12 cellular contexts compared by ENCODE assay signal in the genomic region with DNA sequence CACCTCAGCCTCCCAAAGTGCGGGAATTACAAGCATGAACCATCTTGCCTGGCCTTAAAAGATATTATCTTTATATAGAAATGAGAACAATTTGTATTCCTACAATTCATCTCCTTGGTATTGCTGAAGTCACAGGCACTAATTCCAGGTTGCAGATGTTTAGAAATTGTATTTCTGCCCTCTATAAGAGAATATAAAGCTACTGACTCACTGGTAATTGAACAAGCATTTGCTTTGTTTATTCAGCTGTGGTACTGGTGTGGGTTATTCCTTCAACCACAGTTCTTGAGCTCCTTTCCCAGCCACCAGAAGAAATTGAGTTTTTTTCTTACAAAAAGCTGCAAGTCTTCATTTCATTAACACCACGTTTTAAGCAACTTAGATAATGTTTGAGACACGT. TPM values are rescaled to one million over a fixed set of nuclear protein-coding genes. Genes with fewer than 3 reads are reported as not detected.
DNase-seq lines count a peak whose midpoint lies in the region; ATAC-seq, FAIRE-seq and TF ChIP-seq lines count a peak whose summit lies in the region.
"Had no signal": no experiment of that assay in that cellular context is flagged by ENCODE, and none has a peak within 500 bp of the region (broad histone marks: within the 10 kb centered on the region; RNA-seq: fewer than 3 reads in every experiment).

No MANE protein-coding gene starts in this region.

- H3K4me1 ChIP-seq in GM23248 (ENCODE audit: insufficient read depth) (peaks cover 10% of the 10 kb centered on the region), astrocyte (ENCODE audit: insufficient read depth, low read length) (peaks cover 25% of the 10 kb centered on the region)

- H4K20me1 ChIP-seq in GM23248 (ENCODE audit: insufficient read depth), result no peaks in the 10 kb centered on the region
- no peaks in the 10 kb centered on the region for H4K20me1 ChIP-seq in astrocyte (ENCODE audit: insufficient read depth, low read length)

- H3K4me3 ChIP-seq in AG10803 (ENCODE audit: low read length) (no peak overlapping the region), GM23248 (no peak overlapping the region), astrocyte (ENCODE audit: insufficient read depth, low read depth, low read length) (no peak overlapping the region), kidney epithelial cell (ENCODE audit: low read depth, low read length) (no peak overlapping the region)
- H3K4me3 ChIP-seq: SK-N-MC had no signal

- no peaks in the 10 kb centered on the region for H3K36me3 Mint-ChIP-seq in astrocyte (ENCODE audit: low read depth, unreplicated experiment)

- peaks cover 34% of the 10 kb centered on the region for H3K27me3 ChIP-seq in GM23248 (replicated peaks; ENCODE audit: insufficient read depth)
- no peaks in the 10 kb centered on the region for H3K27me3 ChIP-seq in astrocyte (ENCODE audit: insufficient read depth, low read length)
- H3K27me3 ChIP-seq in kidney epithelial cell (ENCODE audit: control insufficient read depth, insufficient read depth, low read length), result no peaks in the 10 kb centered on the region
- H3K27me3 ChIP-seq: heart right ventricle had no signal

- no peaks in the 10 kb centered on the region for H3K9me3 Mint-ChIP-seq in astrocyte (ENCODE audit: unreplicated experiment)

- H3K9me2 ChIP-seq in GM23248 (ENCODE audit: insufficient read depth), result no peaks in the 10 kb centered on the region

- H3F3A ChIP-seq in GM23248 (ENCODE audit: insufficient read depth), result peaks cover 12% of the 10 kb centered on the region; the same call in 1 of the 2 replicates

- H3K4me2 ChIP-seq in GM23248 (ENCODE audit: unreplicated experiment) (no peak overlapping the region), astrocyte (ENCODE audit: low read length) (peak overlapping the region; percentile 79)

- H3K9me3 ChIP-seq in GM23248 (ENCODE audit: low read depth), result no peaks in the 10 kb centered on the region
- no peaks in the 10 kb centered on the region for H3K9me3 ChIP-seq in astrocyte (ENCODE audit: insufficient read depth, low read depth, low read length)
- H3K9me3 ChIP-seq: heart right ventricle had no signal

- peaks cover 28% of the 10 kb centered on the region for H3K4me1 Mint-ChIP-seq in astrocyte (ENCODE audit: low read depth, unreplicated experiment)

- H3K4me3 Mint-ChIP-seq in astrocyte (ENCODE audit: unreplicated experiment), result no peak overlapping the region

- CTCF ChIA-PET in HEK293T (lab: Yijun Ruan, JAX), result interaction anchor here (0.6 to 1.1 kb wide), 3 partner anchors 49 to 217 kb away, joined by 3 to 6 read pairs (median 3); no protein-coding TSS in a partner anchor

- in situ Hi-C loops in GM23248 (cut with MboI), result no loop called here

- TF ChIP-seq CTCF in AG10803 (conservative IDR thresholded peaks at IDR 0.05; ENCODE audit: low read length) (no peak), astrocyte (IDR thresholded peaks at IDR 0.05; ENCODE audit: insufficient read depth, low read depth, low read length) (no peak), kidney epithelial cell (IDR thresholded peaks at IDR 0.05; ENCODE audit: insufficient read depth, low read length, poor library complexity, severe bottlenecking) (no peak)

- peak; percentile 88 for DNase-seq in AG10803 (ENCODE audit: low read depth)
- peak; percentile 84 for DNase-seq in GM23248
- DNase-seq in astrocyte (ENCODE audit: low read depth), result peak; percentile 98
- peak; percentile 88 for DNase-seq in kidney epithelial cell (ENCODE audit: low read depth)
- no peak for DNase-seq in cerebellar nuclear complex (lab: John Stamatoyannopoulos, UW)
- no peak for DNase-seq in NCI-H187 treated with DMSO at 0.1 percent for 48 hours (lab: John Stamatoyannopoulos, UW)
- no peak for DNase-seq in HEK293T (ENCODE audit: extremely low spot score)
- DNase-seq: activated gamma-delta T cell, heart right ventricle, NCI-H1048 had no signal

- peak overlapping the region; percentile 58 for H3K27ac Mint-ChIP-seq in astrocyte (ENCODE audit: unreplicated experiment)

- H3K36me3 ChIP-seq in GM23248 (ENCODE audit: low read depth) (no peaks in the 10 kb centered on the region), astrocyte (ENCODE audit: insufficient read depth, low read length) (no peaks in the 10 kb centered on the region), kidney epithelial cell (ENCODE audit: control insufficient read depth, insufficient read depth, low read length) (no peaks in the 10 kb centered on the region)
- H3K36me3 ChIP-seq: heart right ventricle had no signal

- H3K79me2 ChIP-seq in GM23248 (ENCODE audit: insufficient read depth), result no peaks in the 10 kb centered on the region
- H3K79me2 ChIP-seq in astrocyte (ENCODE audit: insufficient read depth, low read length), result no peaks in the 10 kb centered on the region

- no peak overlapping the region for H2AFZ ChIP-seq in GM23248
- no peak overlapping the region for H2AFZ ChIP-seq in astrocyte (ENCODE audit: low read depth, low read length)

- no peak for FAIRE-seq in astrocyte (lab: Jason Lieb, UNC)

- no peak for ATAC-seq in HG03460 (IDR thresholded peaks at IDR 0.05; ENCODE audit: unreplicated experiment)
- ATAC-seq: heart right ventricle had no signal

- no peaks in the 10 kb centered on the region for H3K27me3 Mint-ChIP-seq in astrocyte (ENCODE audit: low read depth, unreplicated experiment)

- WGBS in GM23248 (ENCODE audit: low coverage in 1 of 2, low lambda C conversion rate in 2 of 2, missing lambda C conversion rate in 2 of 2), 2 experiments, result 17 to 28% methylated on average over 3 of the region's 3 CpGs

- no peak overlapping the region for H3K27ac ChIP-seq in GM23248
- H3K27ac ChIP-seq in astrocyte (ENCODE audit: low read depth, low read length), result peak overlapping the region; percentile 72
- H3K27ac ChIP-seq: SK-N-MC had no signal

- POLR2A ChIA-PET in HEK293T (lab: Yijun Ruan, JAX), result no interaction called here

- no peak overlapping the region for H3K9ac ChIP-seq in GM23248
- peak overlapping the region; percentile 63 for H3K9ac ChIP-seq in astrocyte (ENCODE audit: low read length)

TF ChIP-seq in HEK293T, 16 proteins besides CTCF, POLR2A, EP300 and RAD21:
- TF ChIP-seq NFRKB (IDR thresholded peaks at IDR 0.05), result no peak
TF ChIP-seq in HEK293T: peak in this region for 0.

RNA-seq across cellular contexts. Expression of a gene that starts 29.0 kb away (rescaled TPM):
- total RNA-seq in GM23248 (2014; rRNA removed; shearing (Covaris generic)), result 0.65 TPM in 1 of 2 replicates, not detected in the other
- 0.09 and 0.35 TPM in 2 replicates for polyA plus RNA-seq in GM23248 (2016; fragmentation: Nextera tagmentation; extraction: Ambion mirVana)
- total RNA-seq in astrocyte (6.9 and 7.1 TPM in 2 replicates), kidney epithelial cell (2.3 and 2.4 TPM in 2 replicates)

Comparison
In these comparisons a context has a peak if more than half of its experiments do, and no peak if none do; other contexts are left out.
1. DNase-seq: peak in AG10803 (single experiment), GM23248 (single experiment), astrocyte (single experiment) and kidney epithelial cell (single experiment); none in cerebellar nuclear complex (0 of 2), NCI-H187 treated with DMSO at 0.1 percent for 48 hours (single experiment) and HEK293T (single experiment).